7 cellular contexts compared by ENCODE assay signal in genomic region chr7:35962607-35963006, GRCh38.
DNase-seq lines count a peak whose midpoint lies in the region; ATAC-seq, FAIRE-seq and TF ChIP-seq lines count a peak whose summit lies in the region.
"Not testable (repeated sequence)": the region's sequence is repeated elsewhere in the genome, so short reads cannot be mapped to it uniquely, and the experiment has no call there.

No MANE protein-coding gene starts in this region.

- H3K4me2 ChIP-seq in K562 (ENCODE audit: insufficient read depth, low read length), result not testable (repeated sequence)

- H3K27ac ChIP-seq in K562 (ENCODE audit: extremely low read depth, low read depth, low read length); pancreas: not testable (repeated sequence)

- H4K20me1 ChIP-seq in K562 (replicated peaks; ENCODE audit: control insufficient read depth, insufficient read depth, low read length), result not testable (repeated sequence)

- ATAC-seq in K562, pancreas: not testable (repeated sequence)

- in situ Hi-C loops in K562 (cut with MboI), result not testable (repeated sequence)

- BruUV-seq in K562 (replicated peaks; lab: Mats Ljungman, UMichigan), result not testable (repeated sequence)

- H3K9me1 ChIP-seq in K562 (ENCODE audit: control insufficient read depth, insufficient read depth, low read length), result not testable (repeated sequence)

- H3K9ac ChIP-seq in K562 (ENCODE audit: insufficient read depth in 1 of 2, low read depth in 2 of 2, low read length in 2 of 2), result not testable (repeated sequence)

- peak; percentile 35 for FAIRE-seq in A204.1 (lab: Jason Lieb, UNC)
- peak; percentile 76 for FAIRE-seq in G401.6 (lab: Jason Lieb, UNC)
- peak; percentile 28 for FAIRE-seq in RCC 7860 (lab: Jason Lieb, UNC)
- not testable (repeated sequence) for FAIRE-seq in K562 (lab: Jason Lieb, UNC)
- FAIRE-seq in endometrium (lab: Jason Lieb, UNC), result peak; percentile 74
- FAIRE-seq in islet of Langerhans (lab: Jason Lieb, UNC), result peak; percentile 9
- FAIRE-seq in pancreas (lab: Jason Lieb, UNC), result peak; percentile 20

- TF ChIP-seq POLR2A in K562 (conservative IDR thresholded peaks at IDR 0.05), result not testable (repeated sequence)

- WGBS in K562 (ENCODE audit: insufficient coverage, low coverage, missing lambda C conversion rate), result 11% methylated on average over 2 of the region's 2 CpGs
- WGBS in pancreas, 2 donors, result 96% methylated on average over 2 of the region's 2 CpGs

- TF ChIP-seq CTCF in K562 (IDR thresholded peaks at IDR 0.05 in 2 of 3, conservative IDR thresholded peaks at IDR 0.05 in 1 of 3; ENCODE audit: insufficient read depth in 2 of 3, low read depth in 1 of 3, low read length in 3 of 3); pancreas (IDR thresholded peaks at IDR 0.05): not testable (repeated sequence)

- not testable (repeated sequence) for H3K36me3 ChIP-seq in K562 (ENCODE audit: control insufficient read depth, insufficient read depth, low read length); pancreas

- not testable (repeated sequence) for H3K27me3 ChIP-seq in K562 (ENCODE audit: control insufficient read depth in 2 of 2, insufficient read depth in 2 of 2, low read length in 2 of 2); pancreas

- POLR2A ChIA-PET in K562 (lab: Yijun Ruan, JAX), result not testable (repeated sequence)

- not testable (repeated sequence) for H3K9me3 ChIP-seq in K562 (replicated peaks; ENCODE audit: control insufficient read depth, insufficient read depth, low read depth, low read length); pancreas

- H3K79me2 ChIP-seq in K562 (ENCODE audit: control insufficient read depth, insufficient read depth, low read length), result not testable (repeated sequence)

- DNase-seq in RCC 7860 (ENCODE audit: low spot score); K562 (ENCODE audit: extremely low read depth in 1 of 4, low spot score in 3 of 4); pancreas: not testable (repeated sequence)

- TF ChIP-seq EP300 in K562 (IDR thresholded peaks at IDR 0.05; ENCODE audit: low read length), result not testable (repeated sequence)

- not testable (repeated sequence) for H2AFZ ChIP-seq in K562 (ENCODE audit: low read depth, low read length)

- not testable (repeated sequence) for TF ChIP-seq RAD21 in K562 (CRISPR knock-in tag; conservative IDR thresholded peaks at IDR 0.05 in 1 of 2, IDR thresholded peaks at IDR 0.05 in 1 of 2)

- not testable (repeated sequence) for H3K4me3 ChIP-seq in K562, pancreas

- H3K4me1 ChIP-seq in K562 (replicated peaks in 1 of 2; ENCODE audit: control insufficient read depth in 2 of 2, insufficient read depth in 2 of 2, low read length in 2 of 2); pancreas: not testable (repeated sequence)

- CTCF ChIA-PET in K562 (lab: Yijun Ruan, JAX; ENCODE audit: low intra/inter-chr PET ratio), result not testable (repeated sequence)

- intact Hi-C loops in K562 (cut with micrococcal nuclease); pancreas (cut with DNase I): not testable (repeated sequence)

TF ChIP-seq in K562, 482 proteins besides CTCF, POLR2A, EP300 and RAD21:
- peak; percentile 59 for TF ChIP-seq C11orf30 (IDR thresholded peaks at IDR 0.05; ENCODE audit: low read depth)
- 0 out of 2 replicates have a peak, but pooled peaks have one; percentile 23 for TF ChIP-seq MAFG (tag; conservative IDR thresholded peaks at IDR 0.05)
- peak; percentile 85 for TF ChIP-seq ZNF316 (IDR thresholded peaks at IDR 0.05)
- TF ChIP-seq MAFK (IDR thresholded peaks at IDR 0.05; ENCODE audit: low read length), result peak; percentile 34; the same call in 1 of the 2 replicates
- TF ChIP-seq MAFF (IDR thresholded peaks at IDR 0.05; ENCODE audit: low read length), result peak; percentile 24; the same call in 1 of the 2 replicates
TF ChIP-seq in K562: peak in this region for 5; not testable (repeated sequence) for 477.
